ENCODE assay signal across 21 cellular contexts in the genomic region with DNA sequence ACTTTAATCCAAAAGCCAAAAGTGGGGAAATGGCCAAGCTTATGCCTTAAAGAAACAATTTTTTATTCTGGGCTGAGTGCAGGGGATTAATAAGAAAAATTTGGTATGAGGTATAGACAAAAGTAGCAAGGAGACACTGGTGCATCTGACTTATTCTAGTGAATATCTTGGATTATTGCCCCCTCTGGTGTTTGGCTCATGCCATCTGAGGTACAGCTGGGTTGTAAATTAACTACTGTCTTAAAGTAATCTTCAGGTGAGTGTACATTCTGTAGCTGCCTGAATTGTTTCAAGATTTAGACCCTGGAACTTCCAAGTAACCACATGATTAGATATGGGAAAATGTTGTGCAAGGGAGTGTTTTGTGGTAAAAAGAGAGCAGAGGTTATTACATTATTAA.
DNase-seq lines count a peak whose midpoint lies in the region; ATAC-seq and TF ChIP-seq lines count a peak whose summit lies in the region.
"Had no signal": no experiment of that assay in that cellular context is flagged by ENCODE, and none has a peak within 500 bp of the region (broad histone marks: within the 10 kb centered on the region; RNA-seq: fewer than 3 reads in every experiment).

No MANE protein-coding gene starts in this region.

- no peak overlapping the region for H3K27ac Mint-ChIP-seq in activated T-cell treated with anti-CD3 and anti-CD28 coated beads, Interleukin-2, amount 50 U/mL, for 72 hours
- H3K27ac Mint-ChIP-seq: activated naive CD8-positive, alpha-beta T cell treated with anti-CD3 and anti-CD28 coated beads for 36 hours; activated T-helper 1 cell treated with anti-CD3 and anti-CD28 coated beads, Interleukin-12 subunit alpha, Interleukin-12 subunit beta, Interleukin-2, Interleukin-4 antibody, amounts not matched to agents 30 ng/mL and 10 ng/mL and 1 ng/mL, durations not matched to agents 14 hours and 24 hours and 36 hours; brain; CD4-positive, alpha-beta memory T cell; dendritic cell treated with granulocyte-macrophage colony-stimulating factor and Interleukin-4, amounts not matched to agents 40 ng/mL and 50 ng/mL, for 4 days; stimulated activated naive CD8-positive, alpha-beta T cell treated with anti-CD3 and anti-CD28 coated beads, Interleukin-15, Interleukin-2, amounts not matched to agents 100 ng/mL and 50 ng/mL, for 24 hours had no signal

- H3K4me3 ChIP-seq in left lung = no peak overlapping the region
- no peak overlapping the region for H3K4me3 ChIP-seq in gastroesophageal sphincter
- H3K4me3 ChIP-seq: HAP-1, K562, left ventricle myocardium inferior had no signal

- no peaks in the 10 kb centered on the region for H3K27me3 Mint-ChIP-seq in activated T-cell treated with anti-CD3 and anti-CD28 coated beads, Interleukin-2, amount 50 U/mL, for 72 hours (ENCODE audit: low read depth)
- H3K27me3 Mint-ChIP-seq: activated naive CD8-positive, alpha-beta T cell treated with anti-CD3 and anti-CD28 coated beads for 36 hours; CD4-positive, alpha-beta memory T cell; dendritic cell treated with granulocyte-macrophage colony-stimulating factor and Interleukin-4, amounts not matched to agents 40 ng/mL and 50 ng/mL, for 4 days; stimulated activated naive CD8-positive, alpha-beta T cell treated with anti-CD3 and anti-CD28 coated beads, Interleukin-15, Interleukin-2, amounts not matched to agents 100 ng/mL and 50 ng/mL, for 24 hours had no signal

- H3K36me3 Mint-ChIP-seq in activated T-cell treated with anti-CD3 and anti-CD28 coated beads, Interleukin-2, amount 50 U/mL, for 72 hours (ENCODE audit: insufficient read depth in 2 of 2) = no peaks in the 10 kb centered on the region
- H3K36me3 Mint-ChIP-seq: activated naive CD8-positive, alpha-beta T cell treated with anti-CD3 and anti-CD28 coated beads for 36 hours; brain; CD4-positive, alpha-beta memory T cell had no signal

- peak; percentile 2 for DNase-seq in HPDE6-E6E7 (ENCODE audit: extremely low spot score)
- DNase-seq in RKO (ENCODE audit: low spot score) = peak; percentile 7
- DNase-seq in left lung = no peak
- no peak for DNase-seq in activated T-cell treated with anti-CD3 and anti-CD28 coated beads, Interleukin-2, amount 50 U/mL, for 72 hours
- no peak for DNase-seq in stimulated activated naive CD4-positive, alpha-beta T cell (lab: John Stamatoyannopoulos, UW)
- DNase-seq: activated CD8-positive, alpha-beta memory T cell treated with anti-CD3 and anti-CD28 coated beads for 24 hours; activated naive CD8-positive, alpha-beta T cell treated with anti-CD3 and anti-CD28 coated beads for 36 hours; CD4-positive, alpha-beta memory T cell; left ventricle myocardium inferior; SHP77 treated with DMSO at 0.1 percent for 48 hours had no signal

- ATAC-seq in left lung (peak; percentile 93), gastroesophageal sphincter (no peak), HG03108 (IDR thresholded peaks at IDR 0.05; ENCODE audit: unreplicated experiment) (no peak)
- ATAC-seq in activated T-cell treated with anti-CD3 and anti-CD28 coated beads, Interleukin-2, amount 50 U/mL, for 72 hours (replicated peaks in 1 of 2) = no peak
- ATAC-seq: K562, sciatic nerve had no signal

- no peak for TF ChIP-seq EP300 in gastroesophageal sphincter (IDR thresholded peaks at IDR 0.05)

- H3K27me3 ChIP-seq in left lung = peaks cover 0 to 2% of the 10 kb centered on the region in 2 donors
- H3K27me3 ChIP-seq in gastroesophageal sphincter = no peaks in the 10 kb centered on the region

- no peak overlapping the region for H3K27ac ChIP-seq in C4-2B
- H3K27ac ChIP-seq in left lung = no peak overlapping the region
- H3K27ac ChIP-seq in gastroesophageal sphincter = no peak overlapping the region
- H3K27ac ChIP-seq: HL-60, left ventricle myocardium inferior had no signal

- H3K4me1 ChIP-seq in left lung (no peaks in the 10 kb centered on the region), gastroesophageal sphincter (no peaks in the 10 kb centered on the region)
- H3K4me1 ChIP-seq: HAP-1, left ventricle myocardium inferior had no signal

- no peak for TF ChIP-seq POLR2A in gastroesophageal sphincter (IDR thresholded peaks at IDR 0.05)

- intact Hi-C loops in left lung (cut with DNase I) = no loop called here

- H3K4me1 Mint-ChIP-seq in activated T-cell treated with anti-CD3 and anti-CD28 coated beads, Interleukin-2, amount 50 U/mL, for 72 hours (ENCODE audit: low read depth) = peaks cover 10% of the 10 kb centered on the region
- H3K4me1 Mint-ChIP-seq: activated naive CD8-positive, alpha-beta T cell treated with anti-CD3 and anti-CD28 coated beads for 36 hours; brain; CD4-positive, alpha-beta memory T cell had no signal

- no peaks in the 10 kb centered on the region for H3K36me3 ChIP-seq in left lung
- H3K36me3 ChIP-seq in gastroesophageal sphincter = no peaks in the 10 kb centered on the region
- H3K36me3 ChIP-seq: HAP-1, left ventricle myocardium inferior had no signal

- H3K9me3 Mint-ChIP-seq in activated T-cell treated with anti-CD3 and anti-CD28 coated beads, Interleukin-2, amount 50 U/mL, for 72 hours = peaks cover 5% of the 10 kb centered on the region in 2 donors
- H3K9me3 Mint-ChIP-seq: activated naive CD8-positive, alpha-beta T cell treated with anti-CD3 and anti-CD28 coated beads for 36 hours; activated T-helper 1 cell treated with anti-CD3 and anti-CD28 coated beads, Interleukin-12 subunit alpha, Interleukin-12 subunit beta, Interleukin-2, Interleukin-4 antibody, amounts not matched to agents 30 ng/mL and 10 ng/mL and 1 ng/mL, durations not matched to agents 14 hours and 24 hours and 36 hours; stimulated activated naive CD8-positive, alpha-beta T cell treated with anti-CD3 and anti-CD28 coated beads, Interleukin-15, Interleukin-2, amounts not matched to agents 100 ng/mL and 50 ng/mL, for 24 hours had no signal

- no peaks in the 10 kb centered on the region for H3K9me3 ChIP-seq in left lung
- no peaks in the 10 kb centered on the region for H3K9me3 ChIP-seq in gastroesophageal sphincter
- H3K9me3 ChIP-seq: HAP-1, left ventricle myocardium inferior had no signal

- TF ChIP-seq CTCF in C4-2B (conservative IDR thresholded peaks at IDR 0.05) (peak; percentile 30), left lung (IDR thresholded peaks at IDR 0.05) (no peak), gastroesophageal sphincter (IDR thresholded peaks at IDR 0.05) (no peak)

- H3K4me3 Mint-ChIP-seq in activated T-cell treated with anti-CD3 and anti-CD28 coated beads, Interleukin-2, amount 50 U/mL, for 72 hours = no peak overlapping the region
- H3K4me3 Mint-ChIP-seq: activated naive CD8-positive, alpha-beta T cell treated with anti-CD3 and anti-CD28 coated beads for 36 hours; activated T-helper 1 cell treated with anti-CD3 and anti-CD28 coated beads, Interleukin-12 subunit alpha, Interleukin-12 subunit beta, Interleukin-2, Interleukin-4 antibody, amounts not matched to agents 30 ng/mL and 10 ng/mL and 1 ng/mL, durations not matched to agents 14 hours and 24 hours and 36 hours; brain; CD4-positive, alpha-beta memory T cell; dendritic cell treated with granulocyte-macrophage colony-stimulating factor and Interleukin-4, amounts not matched to agents 40 ng/mL and 50 ng/mL, for 4 days; stimulated activated naive CD8-positive, alpha-beta T cell treated with anti-CD3 and anti-CD28 coated beads, Interleukin-15, Interleukin-2, amounts not matched to agents 100 ng/mL and 50 ng/mL, for 24 hours had no signal

Comparison
In these comparisons a context has a peak if more than half of its experiments do, and no peak if none do; other contexts are left out.
1. DNase-seq: peak in HPDE6-E6E7 (single experiment) and RKO (single experiment); none in left lung (0 of 2), activated T-cell treated with anti-CD3 and anti-CD28 coated beads, Interleukin-2, amount 50 U/mL, for 72 hours (0 of 2) and stimulated activated naive CD4-positive, alpha-beta T cell (0 of 6).